In the genomic region with DNA sequence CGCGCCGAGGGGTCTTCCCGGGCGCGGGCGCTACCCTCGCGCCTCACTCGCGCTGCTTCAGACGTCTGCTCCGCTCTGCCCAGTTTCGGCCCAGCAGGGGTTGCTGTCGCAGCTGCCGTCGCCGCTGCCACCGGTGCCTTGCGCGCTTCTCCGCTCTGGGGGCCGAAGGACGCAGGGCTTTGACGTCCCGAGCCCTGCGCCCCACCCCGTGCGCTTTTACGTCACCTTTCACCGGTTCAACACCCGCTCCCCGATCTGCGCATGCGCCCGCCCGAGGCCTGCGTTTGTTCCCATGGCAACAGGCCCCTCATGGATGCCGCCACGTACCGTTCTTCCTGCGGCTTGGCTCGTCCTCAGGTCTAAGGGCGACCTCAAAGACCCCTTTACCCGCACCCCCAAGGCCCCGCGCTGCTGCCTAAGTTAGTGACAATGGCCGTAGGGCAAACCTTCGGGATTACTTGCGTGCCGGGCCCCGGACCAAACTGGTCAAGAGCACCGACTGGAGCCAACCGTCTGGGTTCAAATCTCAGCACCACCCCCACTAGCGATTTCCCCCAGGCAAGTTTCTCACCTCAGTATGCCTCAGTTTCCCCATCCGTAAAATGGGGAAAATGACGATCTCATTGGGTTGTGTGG, we compare ENCODE assay signal across 1 cellular context.
TF ChIP-seq lines count a peak whose summit lies in the region.

No MANE protein-coding gene starts in this region.

TF ChIP-seq in HEK293, 187 proteins besides CTCF, POLR2A, EP300 and RAD21 (continued from another document):
- TF ChIP-seq ZNF692 (tag by site-specific recombination; IDR thresholded peaks at IDR 0.05): peak; percentile 66
- 0 out of 2 replicates have a peak, but pooled peaks have one; percentile 19 for TF ChIP-seq ZNF24 (tag by site-specific recombination; IDR thresholded peaks at IDR 0.05)
- no peak for TF ChIP-seq SALL2 (tag by site-specific recombination; IDR thresholded peaks at IDR 0.05; ENCODE audit: borderline replicate concordance)
- no peak for TF ChIP-seq ZNF549 (tag by site-specific recombination; IDR thresholded peaks at IDR 0.05)
- TF ChIP-seq ZNF555 (tag by site-specific recombination; conservative IDR thresholded peaks at IDR 0.05): no peak
- TF ChIP-seq ZNF645 (tag by site-specific recombination; IDR thresholded peaks at IDR 0.05): no peak
- TF ChIP-seq BCL11A (tag by site-specific recombination; IDR thresholded peaks at IDR 0.05; ENCODE audit: low read depth): no peak
- no peak for TF ChIP-seq ZNF529 (tag by site-specific recombination; IDR thresholded peaks at IDR 0.05; ENCODE audit: insufficient replicate concordance)
